ENCODE assay signal across 1 cellular context in the genomic region with DNA sequence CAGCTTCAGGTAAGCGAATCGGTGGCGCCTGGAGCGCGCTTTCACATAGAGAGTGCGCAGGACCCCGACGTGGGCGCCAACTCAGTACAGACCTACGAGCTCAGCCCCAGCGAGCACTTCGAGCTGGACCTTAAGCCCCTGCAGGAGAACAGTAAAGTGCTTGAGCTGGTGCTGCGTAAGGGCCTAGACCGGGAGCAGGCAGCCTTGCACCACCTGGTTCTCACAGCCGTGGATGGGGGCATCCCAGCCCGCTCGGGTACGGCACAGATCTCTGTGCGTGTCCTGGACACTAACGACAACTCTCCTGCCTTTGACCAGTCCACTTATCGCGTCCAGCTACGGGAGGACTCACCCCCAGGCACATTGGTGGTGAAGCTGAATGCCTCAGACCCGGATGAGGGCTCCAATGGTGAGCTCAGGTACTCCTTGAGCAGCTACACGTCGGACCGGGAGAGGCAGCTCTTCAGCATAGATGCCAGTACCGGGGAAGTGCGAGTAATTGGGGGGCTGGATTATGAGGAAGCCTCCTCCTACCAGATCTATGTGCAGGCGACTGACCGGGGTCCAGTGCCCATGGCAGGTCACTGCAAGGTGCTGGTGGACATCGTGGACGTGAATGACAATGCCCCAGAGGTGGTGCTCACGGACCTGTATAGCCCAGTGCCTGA.
TF ChIP-seq lines count a peak whose summit lies in the region.

No MANE protein-coding gene starts in this region.

TF ChIP-seq in GM23338, 12 proteins besides CTCF, POLR2A, EP300 and RAD21 (continued from another document):
- TF ChIP-seq, protein P1, sequence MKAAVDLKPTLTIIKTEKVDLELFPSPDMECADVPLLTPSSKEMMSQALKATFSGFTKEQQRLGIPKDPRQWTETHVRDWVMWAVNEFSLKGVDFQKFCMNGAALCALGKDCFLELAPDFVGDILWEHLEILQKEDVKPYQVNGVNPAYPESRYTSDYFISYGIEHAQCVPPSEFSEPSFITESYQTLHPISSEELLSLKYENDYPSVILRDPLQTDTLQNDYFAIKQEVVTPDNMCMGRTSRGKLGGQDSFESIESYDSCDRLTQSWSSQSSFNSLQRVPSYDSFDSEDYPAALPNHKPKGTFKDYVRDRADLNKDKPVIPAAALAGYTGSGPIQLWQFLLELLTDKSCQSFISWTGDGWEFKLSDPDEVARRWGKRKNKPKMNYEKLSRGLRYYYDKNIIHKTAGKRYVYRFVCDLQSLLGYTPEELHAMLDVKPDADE (IDR thresholded peaks at IDR 0.05) = no peak
- no peak for TF ChIP-seq NANOG (IDR thresholded peaks at IDR 0.05; ENCODE audit: borderline replicate concordance)
- TF ChIP-seq, protein P2, sequence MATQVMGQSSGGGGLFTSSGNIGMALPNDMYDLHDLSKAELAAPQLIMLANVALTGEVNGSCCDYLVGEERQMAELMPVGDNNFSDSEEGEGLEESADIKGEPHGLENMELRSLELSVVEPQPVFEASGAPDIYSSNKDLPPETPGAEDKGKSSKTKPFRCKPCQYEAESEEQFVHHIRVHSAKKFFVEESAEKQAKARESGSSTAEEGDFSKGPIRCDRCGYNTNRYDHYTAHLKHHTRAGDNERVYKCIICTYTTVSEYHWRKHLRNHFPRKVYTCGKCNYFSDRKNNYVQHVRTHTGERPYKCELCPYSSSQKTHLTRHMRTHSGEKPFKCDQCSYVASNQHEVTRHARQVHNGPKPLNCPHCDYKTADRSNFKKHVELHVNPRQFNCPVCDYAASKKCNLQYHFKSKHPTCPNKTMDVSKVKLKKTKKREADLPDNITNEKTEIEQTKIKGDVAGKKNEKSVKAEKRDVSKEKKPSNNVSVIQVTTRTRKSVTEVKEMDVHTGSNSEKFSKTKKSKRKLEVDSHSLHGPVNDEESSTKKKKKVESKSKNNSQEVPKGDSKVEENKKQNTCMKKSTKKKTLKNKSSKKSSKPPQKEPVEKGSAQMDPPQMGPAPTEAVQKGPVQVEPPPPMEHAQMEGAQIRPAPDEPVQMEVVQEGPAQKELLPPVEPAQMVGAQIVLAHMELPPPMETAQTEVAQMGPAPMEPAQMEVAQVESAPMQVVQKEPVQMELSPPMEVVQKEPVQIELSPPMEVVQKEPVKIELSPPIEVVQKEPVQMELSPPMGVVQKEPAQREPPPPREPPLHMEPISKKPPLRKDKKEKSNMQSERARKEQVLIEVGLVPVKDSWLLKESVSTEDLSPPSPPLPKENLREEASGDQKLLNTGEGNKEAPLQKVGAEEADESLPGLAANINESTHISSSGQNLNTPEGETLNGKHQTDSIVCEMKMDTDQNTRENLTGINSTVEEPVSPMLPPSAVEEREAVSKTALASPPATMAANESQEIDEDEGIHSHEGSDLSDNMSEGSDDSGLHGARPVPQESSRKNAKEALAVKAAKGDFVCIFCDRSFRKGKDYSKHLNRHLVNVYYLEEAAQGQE (IDR thresholded peaks at IDR 0.05; ENCODE audit: unreplicated experiment) = no peak
- no peak for TF ChIP-seq EZH2 (IDR thresholded peaks at IDR 0.05; ENCODE audit: low read depth, unreplicated experiment)
- no peak for TF ChIP-seq ZNF331 (CRISPR knock-in tag; IDR thresholded peaks at IDR 0.05; ENCODE audit: low read depth)
